Comparison of ENCODE assay signal across 8 cellular contexts in the genomic region with DNA sequence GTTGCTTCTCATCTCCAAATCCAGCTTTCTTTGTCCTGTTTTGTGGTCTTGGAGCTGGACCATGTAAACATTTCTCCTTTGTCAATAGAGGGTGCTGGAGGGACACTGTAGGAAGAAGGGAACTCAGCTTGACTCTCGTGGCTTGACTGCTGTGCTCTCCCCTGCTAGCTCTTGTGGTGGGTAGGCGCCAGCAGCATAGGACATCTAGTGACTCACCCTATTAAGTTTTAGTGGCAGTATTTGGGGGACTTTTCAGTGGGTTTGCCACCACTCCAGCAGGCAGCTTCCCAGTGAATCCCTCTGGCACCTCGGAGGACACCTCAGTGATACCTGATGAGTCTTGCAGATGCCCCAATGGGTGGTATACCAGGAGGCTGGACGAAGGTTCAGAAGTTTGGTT.
DNase-seq lines count a peak whose midpoint lies in the region; ATAC-seq and TF ChIP-seq lines count a peak whose summit lies in the region.

No MANE protein-coding gene starts in this region.

- no peaks in the 10 kb centered on the region for H3K9me2 ChIP-seq in SU-DHL-6 (replicated peaks; ENCODE audit: insufficient read depth, low read length)

- intact Hi-C loops in Right ventricle myocardium superior (cut with DNase I), result loop anchor here (10.0 kb wide), 1 partner anchor 178 kb away; a partner anchor contains a TSS

- H3K9me3 Mint-ChIP-seq in stimulated activated memory B cell treated with anti-CD40 and anti-IgM and Interleukin-4, amounts not matched to agents 10 μg/mL and 1 μg/mL and 100 μg/mL, for 72 hours, result no peaks in the 10 kb centered on the region

- H3F3A ChIP-seq in SU-DHL-6 (ENCODE audit: insufficient read depth), result no peaks in the 10 kb centered on the region

- no peak overlapping the region for H3K4me3 ChIP-seq in SU-DHL-6 (ENCODE audit: insufficient read depth, low read length, poor library complexity, severe bottlenecking)

- H3K36me3 ChIP-seq in SU-DHL-6 (ENCODE audit: low read length), result no peaks in the 10 kb centered on the region

- DNase-seq in DMS 273 (lab: John Stamatoyannopoulos, UW; ENCODE audit: unreplicated experiment) (peak; percentile 73), HT1080 (ENCODE audit: low read depth) (peak; percentile 79), Right ventricle myocardium superior (no peak)

- no peaks in the 10 kb centered on the region for H3K36me3 Mint-ChIP-seq in stimulated activated memory B cell treated with anti-CD40 and anti-IgM and Interleukin-4, amounts not matched to agents 10 μg/mL and 1 μg/mL and 100 μg/mL, for 72 hours

- H3K27me3 ChIP-seq in SU-DHL-6 (ENCODE audit: low read length), result no peaks in the 10 kb centered on the region

- no peaks in the 10 kb centered on the region for H3K9me3 ChIP-seq in SU-DHL-6 (ENCODE audit: insufficient read depth, low read length)

- H3K27ac ChIP-seq in SU-DHL-6 (ENCODE audit: low read depth, low read length), result no peak overlapping the region

- peak; percentile 23 for TF ChIP-seq CTCF in SU-DHL-6 (IDR thresholded peaks at IDR 0.05; ENCODE audit: insufficient read depth, low read length, poor library complexity, severe bottlenecking)

- no peak overlapping the region for H2AFZ ChIP-seq in SU-DHL-6 (ENCODE audit: low read depth, low read length, severe bottlenecking)

- no peaks in the 10 kb centered on the region for H3K79me2 ChIP-seq in SU-DHL-6 (ENCODE audit: insufficient read depth, low read length)

- H4K20me1 ChIP-seq in SU-DHL-6 (ENCODE audit: low read depth, low read length), result no peaks in the 10 kb centered on the region

- H3K4me1 Mint-ChIP-seq in stimulated activated memory B cell treated with anti-CD40 and anti-IgM and Interleukin-4, amounts not matched to agents 10 μg/mL and 1 μg/mL and 100 μg/mL, for 72 hours, result no peaks in the 10 kb centered on the region

- H3K9ac ChIP-seq in SU-DHL-6 (ENCODE audit: low read length), result no peak overlapping the region

- ATAC-seq in Right ventricle myocardium superior (ENCODE audit: poor library complexity), result peak; percentile 86
- ATAC-seq in stimulated activated memory B cell treated with anti-CD40 and anti-IgM and Interleukin-4, amounts not matched to agents 10 μg/mL and 1 μg/mL and 100 μg/mL, for 72 hours, result peak; percentile 58
- no peak for ATAC-seq in GM21390 (IDR thresholded peaks at IDR 0.05; ENCODE audit: unreplicated experiment)
- no peak for ATAC-seq in GM18907 (IDR thresholded peaks at IDR 0.05; ENCODE audit: unreplicated experiment)
- no peak for ATAC-seq in HG02588 (IDR thresholded peaks at IDR 0.05; ENCODE audit: unreplicated experiment)

- H3K4me2 ChIP-seq in SU-DHL-6 (ENCODE audit: low read depth, low read length, poor library complexity, severe bottlenecking), result no peak overlapping the region

- no peak overlapping the region for H3K4me3 Mint-ChIP-seq in stimulated activated memory B cell treated with anti-CD40 and anti-IgM and Interleukin-4, amounts not matched to agents 10 μg/mL and 1 μg/mL and 100 μg/mL, for 72 hours

- H3K27me3 Mint-ChIP-seq in stimulated activated memory B cell treated with anti-CD40 and anti-IgM and Interleukin-4, amounts not matched to agents 10 μg/mL and 1 μg/mL and 100 μg/mL, for 72 hours, result peaks cover 9% of the 10 kb centered on the region

- H3K27ac Mint-ChIP-seq in stimulated activated memory B cell treated with anti-CD40 and anti-IgM and Interleukin-4, amounts not matched to agents 10 μg/mL and 1 μg/mL and 100 μg/mL, for 72 hours, result no peak overlapping the region

Comparison
In these comparisons a context has a peak if more than half of its experiments do, and no peak if none do; other contexts are left out.
1. ATAC-seq: peak in Right ventricle myocardium superior (single experiment) and stimulated activated memory B cell treated with anti-CD40 and anti-IgM and Interleukin-4, amounts not matched to agents 10 μg/mL and 1 μg/mL and 100 μg/mL, for 72 hours (single experiment); none in GM21390 (single experiment), GM18907 (single experiment) and HG02588 (single experiment).